25 cellular contexts compared by ENCODE assay signal in genomic region chr21:45334134-45334533, GRCh38. TPM values are rescaled to one million over a fixed set of nuclear protein-coding genes. Genes with fewer than 3 reads are reported as not detected.
DNase-seq lines count a peak whose midpoint lies in the region; ATAC-seq and TF ChIP-seq lines count a peak whose summit lies in the region.
"Had no signal": no experiment of that assay in that cellular context is flagged by ENCODE, and none has a peak within 500 bp of the region (broad histone marks: within the 10 kb centered on the region; RNA-seq: fewer than 3 reads in every experiment).

No MANE protein-coding gene starts in this region.

- DNase-seq in left ventricle myocardium inferior (peak; percentile 13), heart right ventricle (no peak), brain microvascular endothelial cell (no peak), spleen (peak; percentile 10), GM10266 (ENCODE audit: extremely low spot score) (no peak), H4 (ENCODE audit: low spot score) (no peak), erythroblast (lab: John Stamatoyannopoulos, UW) (no peak)
- DNase-seq: ACHN; activated CD4-positive, alpha-beta T cell treated with anti-CD3 and anti-CD28 coated beads, Interleukin-2, amount 50 U/mL, for 1 hour; Calu3; effector CD8-positive, alpha-beta T cell; NCI-H1092 treated with DMSO at 0.1 percent for 48 hours; NCI-H1930; nucleus accumbens; stimulated activated CD4-positive, alpha-beta T cell treated with anti-CD3 and anti-CD28 coated beads, Interleukin-4, amount 100 ng/mL, for 24 hours; stimulated activated naive CD4-positive, alpha-beta T cell; testis had no signal

- 88 to 95% methylated on average over 8 of the region's 8 CpGs for WGBS in heart right ventricle, 2 donors
- WGBS in spleen, 5 donors, result 76 to 85% (median 81%) methylated on average over 8 of the region's 8 CpGs

- intact Hi-C loops in left ventricle myocardium inferior (cut with micrococcal nuclease), result no loop called here
- intact Hi-C loops in heart right ventricle (cut with DNase I), result no loop called here
- intact Hi-C loops in spleen (cut with DNase I; ENCODE audit: low total_unique reads), result no loop called here

- in situ Hi-C loops in brain microvascular endothelial cell (cut with HindIII; ENCODE audit: low pct_ligation_motif_present, low sequenced_read_pairs), result no loop called here

- TF ChIP-seq POLR2A in spleen (IDR thresholded peaks at IDR 0.05), result no peak
- no peak for TF ChIP-seq POLR2A in erythroblast (IDR thresholded peaks at IDR 0.05; ENCODE audit: low read length)

- H3K27me3 Mint-ChIP-seq in nephron (ENCODE audit: low read depth), result peaks cover 12% of the 10 kb centered on the region

- no peak for ATAC-seq in heart right ventricle
- ATAC-seq: esophagus mucosa, HCT116, SK-N-SH treated with all-trans-retinoic acid at 6 μM for 48 hours had no signal

- H3K4me3 Mint-ChIP-seq in nephron, result no peak overlapping the region
- H3K4me3 Mint-ChIP-seq: activated T-helper 1 cell treated with anti-CD3 and anti-CD28 coated beads, Interleukin-12 subunit alpha, Interleukin-12 subunit beta, Interleukin-2, Interleukin-4 antibody, amounts not matched to agents 30 ng/mL and 10 ng/mL and 1 ng/mL, durations not matched to agents 14 hours and 24 hours and 36 hours had no signal

- H3K27me3 ChIP-seq in left ventricle myocardium inferior (ENCODE audit: low read depth), result no peaks in the 10 kb centered on the region
- H3K27me3 ChIP-seq in heart right ventricle, result no peaks in the 10 kb centered on the region
- no peaks in the 10 kb centered on the region for H3K27me3 ChIP-seq in brain microvascular endothelial cell (replicated peaks)
- peaks cover 0 to 21% (median 0%) of the 10 kb centered on the region in 7 donors for H3K27me3 ChIP-seq in spleen (replicated peaks in 1 of 7)
- H3K27me3 ChIP-seq: ascending aorta, testis had no signal

- H3K27ac Mint-ChIP-seq in nephron, result peak overlapping the region; percentile 50 to 81 (median 68)
- H3K27ac Mint-ChIP-seq: activated T-helper 1 cell treated with anti-CD3 and anti-CD28 coated beads, Interleukin-12 subunit alpha, Interleukin-12 subunit beta, Interleukin-2, Interleukin-4 antibody, amounts not matched to agents 30 ng/mL and 10 ng/mL and 1 ng/mL, durations not matched to agents 14 hours and 24 hours and 36 hours had no signal

- H3K4me1 ChIP-seq in left ventricle myocardium inferior, result peaks cover 16% of the 10 kb centered on the region
- peaks cover 0 to 9% (median 0%) of the 10 kb centered on the region in 9 donors for H3K4me1 ChIP-seq in heart right ventricle
- H3K4me1 ChIP-seq in spleen, result peaks cover 0 to 6% (median 1%) of the 10 kb centered on the region in 6 donors

- H3K36me3 Mint-ChIP-seq in nephron (ENCODE audit: low read depth), result no peaks in the 10 kb centered on the region

- H3K4me1 Mint-ChIP-seq in nephron, result peaks cover 33% of the 10 kb centered on the region

- no peak overlapping the region for H3K27ac ChIP-seq in left ventricle myocardium inferior (replicated peaks)
- no peak overlapping the region for H3K27ac ChIP-seq in heart right ventricle
- H3K27ac ChIP-seq in brain microvascular endothelial cell, result peak overlapping the region; percentile 0
- peak overlapping the region in 2 of 8 donors; percentile 9 to 13 for H3K27ac ChIP-seq in spleen
- H3K27ac ChIP-seq: ascending aorta; BLaER1 treated with 17β-estradiol and CSF1 and Interleukin-3, amounts not matched to agents 10 nM and 100 nM; foreskin keratinocyte; testis had no signal

- H3K36me3 ChIP-seq in left ventricle myocardium inferior (no peaks in the 10 kb centered on the region), heart right ventricle (no peaks in the 10 kb centered on the region), brain microvascular endothelial cell (replicated peaks) (no peaks in the 10 kb centered on the region), spleen (no peaks in the 10 kb centered on the region)
- H3K36me3 ChIP-seq: ascending aorta; BLaER1 treated with 17β-estradiol and CSF1 and Interleukin-3, amounts not matched to agents 10 nM and 100 nM had no signal

- TF ChIP-seq CTCF in left ventricle myocardium inferior (IDR thresholded peaks at IDR 0.05; ENCODE audit: borderline replicate concordance) (no peak), heart right ventricle (IDR thresholded peaks at IDR 0.05) (no peak), brain microvascular endothelial cell (IDR thresholded peaks at IDR 0.05; ENCODE audit: low read depth, low read length, missing control alignments) (no peak), nephron (IDR thresholded peaks at IDR 0.05; ENCODE audit: unreplicated experiment in 3 of 3) (no peak), spleen (IDR thresholded peaks at IDR 0.05 in 8 of 11, conservative IDR thresholded peaks at IDR 0.05 in 3 of 11) (no peak), GM10266 (IDR thresholded peaks at IDR 0.05; ENCODE audit: control insufficient read depth, insufficient read depth, low read depth, missing control alignments) (no peak)

- H3K9me3 ChIP-seq in left ventricle myocardium inferior (replicated peaks) (no peaks in the 10 kb centered on the region), heart right ventricle (no peaks in the 10 kb centered on the region), spleen (no peaks in the 10 kb centered on the region)
- H3K9me3 ChIP-seq: ascending aorta; BLaER1 treated with 17β-estradiol and CSF1 and Interleukin-3, amounts not matched to agents 10 nM and 100 nM; testis had no signal

- H3K9me3 Mint-ChIP-seq in nephron, result no peaks in the 10 kb centered on the region
- H3K9me3 Mint-ChIP-seq: activated T-helper 1 cell treated with anti-CD3 and anti-CD28 coated beads, Interleukin-12 subunit alpha, Interleukin-12 subunit beta, Interleukin-2, Interleukin-4 antibody, amounts not matched to agents 30 ng/mL and 10 ng/mL and 1 ng/mL, durations not matched to agents 14 hours and 24 hours and 36 hours had no signal

- H3K4me3 ChIP-seq in left ventricle myocardium inferior (no peak overlapping the region), heart right ventricle (no peak overlapping the region), brain microvascular endothelial cell (ENCODE audit: low read depth, low read length) (no peak overlapping the region), spleen (no peak overlapping the region)
- H3K4me3 ChIP-seq: ascending aorta; BLaER1 treated with 17β-estradiol and CSF1 and Interleukin-3, amounts not matched to agents 10 nM and 100 nM; testis had no signal

RNA-seq across cellular contexts. Expression of gene POFUT2, which starts 46.4 kb away (rescaled TPM):
- 20.9 TPM for total RNA-seq in left ventricle myocardium inferior
- total RNA-seq in heart right ventricle, result 10 to 100 TPM; 12.7 to 20.4 (median 16.3) TPM
- polyA plus RNA-seq in heart right ventricle, result 10 to 100 TPM; 18.9 to 20.6 TPM
- total RNA-seq in spleen, result 10 to 100 TPM; 24.1 to 37.0 (median 28.8) TPM
- 10 to 100 TPM; 10.5 to 23.2 (median 19.3) TPM for polyA plus RNA-seq in spleen
- total RNA-seq in H4 (2014; rRNA removed; shearing (Covaris generic)), result 27.7 and 28.7 TPM in 2 replicates

Comparison
In these comparisons a context has a peak if more than half of its experiments do, and no peak if none do; other contexts are left out.
1. DNase-seq: peak in left ventricle myocardium inferior (single experiment) and spleen (single experiment); none in heart right ventricle (0 of 2), brain microvascular endothelial cell (single experiment), GM10266 (single experiment), H4 (single experiment) and erythroblast (0 of 2).